Comparison of ENCODE assay signal across 8 cellular contexts in genomic region chr22:26679003-26679629, GRCh38. TPM values are rescaled to one million over a fixed set of nuclear protein-coding genes. Genes with fewer than 3 reads are reported as not detected.
DNase-seq lines count a peak whose midpoint lies in the region; ATAC-seq and TF ChIP-seq lines count a peak whose summit lies in the region.

No MANE protein-coding gene starts in this region.

- no peak overlapping the region for H3K4me3 ChIP-seq in spleen

- H3K9me3 ChIP-seq in spleen: peaks cover 0 to 6% (median 0%) of the 10 kb centered on the region in 8 donors

- peaks cover 7 to 58% (median 27%) of the 10 kb centered on the region in 6 donors for H3K36me3 ChIP-seq in spleen

- ATAC-seq in HG03457 (IDR thresholded peaks at IDR 0.05; ENCODE audit: unreplicated experiment): no peak

- DNase-seq in NCI-H2107 treated with DMSO at 0.1 percent for 48 hours (lab: John Stamatoyannopoulos, UW; ENCODE audit: unreplicated experiment) (peak; percentile 19), NCI-H2107 (lab: John Stamatoyannopoulos, UW) (no peak), NCI-H1092 treated with DMSO at 0.1 percent for 48 hours (lab: John Stamatoyannopoulos, UW) (peak; percentile 64), T1000 (lab: John Stamatoyannopoulos, UW) (peak; percentile 54), astrocyte of the hippocampus (ENCODE audit: low read depth, low spot score) (peak; percentile 91), hypothalamus (lab: John Stamatoyannopoulos, UW) (peak in 43 of 51 donors; percentile 7 to 81 (median 51)), spleen (peak; percentile 87)

- no peak for TF ChIP-seq POLR2A in spleen (IDR thresholded peaks at IDR 0.05)

- no peaks in the 10 kb centered on the region for H3K27me3 ChIP-seq in spleen (replicated peaks in 1 of 7)

- WGBS in spleen, 5 donors: 49 to 56% (median 53%) methylated on average over 9 of the region's 9 CpGs

- peak; percentile 86 to 97 (median 95) for TF ChIP-seq CTCF in spleen (IDR thresholded peaks at IDR 0.05 in 8 of 11, conservative IDR thresholded peaks at IDR 0.05 in 3 of 11)

- peak overlapping the region in 1 of 8 donors; percentile 55 for H3K27ac ChIP-seq in spleen

- intact Hi-C loops in spleen (cut with DNase I; ENCODE audit: low total_unique reads): no loop called here

- peaks cover 22 to 65% (median 36%) of the 10 kb centered on the region in 6 donors for H3K4me1 ChIP-seq in spleen

RNA-seq across cellular contexts. Expression of gene MIAT, which starts 21.7 kb away (rescaled TPM):
- 10 to 100 TPM; 16.0 to 62.4 (median 24.8) TPM for total RNA-seq in spleen
- polyA plus RNA-seq in spleen: 1 to 10 TPM in 2 of 3 donors, under 1 TPM in 1; 0.77 to 3.2 (median 1.7) TPM

RNA-seq across cellular contexts. Expression of gene CRYBA4, which starts 57.4 kb away (rescaled TPM):
- not detected for total RNA-seq in spleen
- polyA plus RNA-seq in spleen: under 1 TPM; 0.20 to 0.24 (median 0.22) TPM
